In the genomic region with DNA sequence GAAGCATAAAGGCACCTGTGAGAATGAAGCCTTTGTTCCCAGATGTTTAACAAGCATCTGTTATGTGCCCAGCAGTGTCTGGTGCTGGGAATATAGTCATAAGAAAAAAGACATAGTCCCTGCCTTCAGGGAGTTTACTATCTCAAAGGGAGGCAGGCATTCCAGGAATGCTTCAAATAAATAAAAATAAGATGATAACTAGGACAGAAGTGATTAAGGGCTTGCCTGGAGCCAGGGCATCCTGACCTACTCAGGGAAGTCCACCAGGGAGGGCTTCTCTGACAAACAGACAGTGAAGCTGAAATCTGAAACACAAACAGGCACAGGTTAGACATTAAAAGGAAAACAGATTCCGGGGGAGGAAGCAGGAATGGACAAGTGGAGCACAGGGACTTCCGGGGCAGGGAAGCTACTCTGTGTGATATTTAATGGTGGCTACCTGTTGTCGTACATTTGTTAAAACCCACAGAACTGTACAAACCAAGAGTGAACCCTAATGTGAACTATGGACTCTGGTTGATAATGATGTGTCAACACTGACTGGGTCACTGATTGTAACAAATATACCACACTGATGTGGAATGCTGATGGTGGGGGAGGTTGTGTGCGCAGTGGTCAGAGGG, we compare ENCODE assay signal across 1 cellular context.
TF ChIP-seq lines count a peak whose summit lies in the region.

No MANE protein-coding gene starts in this region.

TF ChIP-seq in HepG2, 621 proteins besides CTCF, POLR2A, EP300 and RAD21 (continued from another document and continues in another):
- TF ChIP-seq LCORL (IDR thresholded peaks at IDR 0.05) (no peak), LCORL (CRISPR knock-in tag; IDR thresholded peaks at IDR 0.05) (peak; percentile 56; the same call in 1 of the 2 replicates), ZNF775 (CRISPR knock-in tag; IDR thresholded peaks at IDR 0.05; ENCODE audit: borderline replicate concordance) (peak; percentile 78; the same call in 1 of the 2 replicates), MAF1 (CRISPR knock-in tag; IDR thresholded peaks at IDR 0.05; ENCODE audit: borderline replicate concordance) (0 out of 2 replicates have a peak, but pooled peaks have one; percentile 60), PAWR (CRISPR knock-in tag; IDR thresholded peaks at IDR 0.05; ENCODE audit: borderline replicate concordance) (no peak), ZFP36 (IDR thresholded peaks at IDR 0.05; ENCODE audit: borderline replicate concordance, low read depth, low read length, partially characterized antibody) (no peak), TBX3 (IDR thresholded peaks at IDR 0.05; ENCODE audit: borderline replicate concordance) (peak; percentile 62; the same call in 1 of the 2 replicates), EEA1 (CRISPR knock-in tag; IDR thresholded peaks at IDR 0.05; ENCODE audit: borderline replicate concordance) (no peak), SALL2 (CRISPR knock-in tag; IDR thresholded peaks at IDR 0.05) (peak; percentile 73), ZFP1 (CRISPR knock-in tag; IDR thresholded peaks at IDR 0.05) (peak; percentile 86; the same call in 1 of the 2 replicates), SP1 (IDR thresholded peaks at IDR 0.05) (no peak), SP1 (CRISPR knock-in tag; IDR thresholded peaks at IDR 0.05) (no peak), KLF6 (CRISPR knock-in tag; IDR thresholded peaks at IDR 0.05) (peak; percentile 66; the same call in 1 of the 2 replicates), ZNF556 (CRISPR knock-in tag; IDR thresholded peaks at IDR 0.05; ENCODE audit: borderline replicate concordance) (peak; percentile 66; the same call in 1 of the 2 replicates), NR1H2 (CRISPR knock-in tag; IDR thresholded peaks at IDR 0.05; ENCODE audit: borderline replicate concordance, low read depth) (no peak), HMGA1 (CRISPR knock-in tag; conservative IDR thresholded peaks at IDR 0.05) (no peak), CBFB (CRISPR knock-in tag; IDR thresholded peaks at IDR 0.05) (peak; percentile 71; the same call in 1 of the 2 replicates), ZBTB38 (CRISPR knock-in tag; IDR thresholded peaks at IDR 0.05) (0 out of 2 replicates have a peak, but pooled peaks have one; percentile 17), PHF8 (CRISPR knock-in tag; IDR thresholded peaks at IDR 0.05) (no peak), RXRA (CRISPR knock-in tag; IDR thresholded peaks at IDR 0.05) (peak; percentile 85; the same call in 1 of the 2 replicates), HMG20B (CRISPR knock-in tag; conservative IDR thresholded peaks at IDR 0.05) (peak; percentile 85; the same call in 1 of the 2 replicates), ZNF629 (CRISPR knock-in tag; conservative IDR thresholded peaks at IDR 0.05) (peak; percentile 24; the same call in 1 of the 2 replicates), ZFP62 (CRISPR knock-in tag; IDR thresholded peaks at IDR 0.05) (no peak), ATRX (CRISPR knock-in tag; IDR thresholded peaks at IDR 0.05; ENCODE audit: borderline replicate concordance) (no peak), RBAK (CRISPR knock-in tag; IDR thresholded peaks at IDR 0.05) (peak; percentile 56; the same call in 1 of the 2 replicates), ZSCAN12 (CRISPR knock-in tag; IDR thresholded peaks at IDR 0.05) (no peak)
- TF ChIP-seq, protein P1, sequence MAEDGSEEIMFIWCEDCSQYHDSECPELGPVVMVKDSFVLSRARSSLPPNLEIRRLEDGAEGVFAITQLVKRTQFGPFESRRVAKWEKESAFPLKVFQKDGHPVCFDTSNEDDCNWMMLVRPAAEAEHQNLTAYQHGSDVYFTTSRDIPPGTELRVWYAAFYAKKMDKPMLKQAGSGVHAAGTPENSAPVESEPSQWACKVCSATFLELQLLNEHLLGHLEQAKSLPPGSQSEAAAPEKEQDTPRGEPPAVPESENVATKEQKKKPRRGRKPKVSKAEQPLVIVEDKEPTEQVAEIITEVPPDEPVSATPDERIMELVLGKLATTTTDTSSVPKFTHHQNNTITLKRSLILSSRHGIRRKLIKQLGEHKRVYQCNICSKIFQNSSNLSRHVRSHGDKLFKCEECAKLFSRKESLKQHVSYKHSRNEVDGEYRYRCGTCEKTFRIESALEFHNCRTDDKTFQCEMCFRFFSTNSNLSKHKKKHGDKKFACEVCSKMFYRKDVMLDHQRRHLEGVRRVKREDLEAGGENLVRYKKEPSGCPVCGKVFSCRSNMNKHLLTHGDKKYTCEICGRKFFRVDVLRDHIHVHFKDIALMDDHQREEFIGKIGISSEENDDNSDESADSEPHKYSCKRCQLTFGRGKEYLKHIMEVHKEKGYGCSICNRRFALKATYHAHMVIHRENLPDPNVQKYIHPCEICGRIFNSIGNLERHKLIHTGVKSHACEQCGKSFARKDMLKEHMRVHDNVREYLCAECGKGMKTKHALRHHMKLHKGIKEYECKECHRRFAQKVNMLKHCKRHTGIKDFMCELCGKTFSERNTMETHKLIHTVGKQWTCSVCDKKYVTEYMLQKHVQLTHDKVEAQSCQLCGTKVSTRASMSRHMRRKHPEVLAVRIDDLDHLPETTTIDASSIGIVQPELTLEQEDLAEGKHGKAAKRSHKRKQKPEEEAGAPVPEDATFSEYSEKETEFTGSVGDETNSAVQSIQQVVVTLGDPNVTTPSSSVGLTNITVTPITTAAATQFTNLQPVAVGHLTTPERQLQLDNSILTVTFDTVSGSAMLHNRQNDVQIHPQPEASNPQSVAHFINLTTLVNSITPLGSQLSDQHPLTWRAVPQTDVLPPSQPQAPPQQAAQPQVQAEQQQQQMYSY (CRISPR knock-in tag; IDR thresholded peaks at IDR 0.05) = peak; percentile 68
- TF ChIP-seq, protein P2, sequence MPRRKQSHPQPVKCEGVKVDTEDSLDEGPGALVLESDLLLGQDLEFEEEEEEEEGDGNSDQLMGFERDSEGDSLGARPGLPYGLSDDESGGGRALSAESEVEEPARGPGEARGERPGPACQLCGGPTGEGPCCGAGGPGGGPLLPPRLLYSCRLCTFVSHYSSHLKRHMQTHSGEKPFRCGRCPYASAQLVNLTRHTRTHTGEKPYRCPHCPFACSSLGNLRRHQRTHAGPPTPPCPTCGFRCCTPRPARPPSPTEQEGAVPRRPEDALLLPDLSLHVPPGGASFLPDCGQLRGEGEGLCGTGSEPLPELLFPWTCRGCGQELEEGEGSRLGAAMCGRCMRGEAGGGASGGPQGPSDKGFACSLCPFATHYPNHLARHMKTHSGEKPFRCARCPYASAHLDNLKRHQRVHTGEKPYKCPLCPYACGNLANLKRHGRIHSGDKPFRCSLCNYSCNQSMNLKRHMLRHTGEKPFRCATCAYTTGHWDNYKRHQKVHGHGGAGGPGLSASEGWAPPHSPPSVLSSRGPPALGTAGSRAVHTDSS (CRISPR knock-in tag; conservative IDR thresholded peaks at IDR 0.05) = no peak
- TF ChIP-seq, protein P3, sequence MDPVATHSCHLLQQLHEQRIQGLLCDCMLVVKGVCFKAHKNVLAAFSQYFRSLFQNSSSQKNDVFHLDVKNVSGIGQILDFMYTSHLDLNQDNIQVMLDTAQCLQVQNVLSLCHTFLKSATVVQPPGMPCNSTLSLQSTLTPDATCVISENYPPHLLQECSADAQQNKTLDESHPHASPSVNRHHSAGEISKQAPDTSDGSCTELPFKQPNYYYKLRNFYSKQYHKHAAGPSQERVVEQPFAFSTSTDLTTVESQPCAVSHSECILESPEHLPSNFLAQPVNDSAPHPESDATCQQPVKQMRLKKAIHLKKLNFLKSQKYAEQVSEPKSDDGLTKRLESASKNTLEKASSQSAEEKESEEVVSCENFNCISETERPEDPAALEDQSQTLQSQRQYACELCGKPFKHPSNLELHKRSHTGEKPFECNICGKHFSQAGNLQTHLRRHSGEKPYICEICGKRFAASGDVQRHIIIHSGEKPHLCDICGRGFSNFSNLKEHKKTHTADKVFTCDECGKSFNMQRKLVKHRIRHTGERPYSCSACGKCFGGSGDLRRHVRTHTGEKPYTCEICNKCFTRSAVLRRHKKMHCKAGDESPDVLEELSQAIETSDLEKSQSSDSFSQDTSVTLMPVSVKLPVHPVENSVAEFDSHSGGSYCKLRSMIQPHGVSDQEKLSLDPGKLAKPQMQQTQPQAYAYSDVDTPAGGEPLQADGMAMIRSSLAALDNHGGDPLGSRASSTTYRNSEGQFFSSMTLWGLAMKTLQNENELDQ (CRISPR knock-in tag; IDR thresholded peaks at IDR 0.05; ENCODE audit: borderline replicate concordance) = no peak
- TF ChIP-seq, protein P4, sequence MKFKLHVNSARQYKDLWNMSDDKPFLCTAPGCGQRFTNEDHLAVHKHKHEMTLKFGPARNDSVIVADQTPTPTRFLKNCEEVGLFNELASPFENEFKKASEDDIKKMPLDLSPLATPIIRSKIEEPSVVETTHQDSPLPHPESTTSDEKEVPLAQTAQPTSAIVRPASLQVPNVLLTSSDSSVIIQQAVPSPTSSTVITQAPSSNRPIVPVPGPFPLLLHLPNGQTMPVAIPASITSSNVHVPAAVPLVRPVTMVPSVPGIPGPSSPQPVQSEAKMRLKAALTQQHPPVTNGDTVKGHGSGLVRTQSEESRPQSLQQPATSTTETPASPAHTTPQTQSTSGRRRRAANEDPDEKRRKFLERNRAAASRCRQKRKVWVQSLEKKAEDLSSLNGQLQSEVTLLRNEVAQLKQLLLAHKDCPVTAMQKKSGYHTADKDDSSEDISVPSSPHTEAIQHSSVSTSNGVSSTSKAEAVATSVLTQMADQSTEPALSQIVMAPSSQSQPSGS (CRISPR knock-in tag; IDR thresholded peaks at IDR 0.05) = peak; percentile 79; the same call in 1 of the 2 replicates
- TF ChIP-seq, protein P5, sequence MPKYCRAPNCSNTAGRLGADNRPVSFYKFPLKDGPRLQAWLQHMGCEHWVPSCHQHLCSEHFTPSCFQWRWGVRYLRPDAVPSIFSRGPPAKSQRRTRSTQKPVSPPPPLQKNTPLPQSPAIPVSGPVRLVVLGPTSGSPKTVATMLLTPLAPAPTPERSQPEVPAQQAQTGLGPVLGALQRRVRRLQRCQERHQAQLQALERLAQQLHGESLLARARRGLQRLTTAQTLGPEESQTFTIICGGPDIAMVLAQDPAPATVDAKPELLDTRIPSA (CRISPR knock-in tag; IDR thresholded peaks at IDR 0.05; ENCODE audit: borderline replicate concordance) = no peak
- TF ChIP-seq, protein P6, sequence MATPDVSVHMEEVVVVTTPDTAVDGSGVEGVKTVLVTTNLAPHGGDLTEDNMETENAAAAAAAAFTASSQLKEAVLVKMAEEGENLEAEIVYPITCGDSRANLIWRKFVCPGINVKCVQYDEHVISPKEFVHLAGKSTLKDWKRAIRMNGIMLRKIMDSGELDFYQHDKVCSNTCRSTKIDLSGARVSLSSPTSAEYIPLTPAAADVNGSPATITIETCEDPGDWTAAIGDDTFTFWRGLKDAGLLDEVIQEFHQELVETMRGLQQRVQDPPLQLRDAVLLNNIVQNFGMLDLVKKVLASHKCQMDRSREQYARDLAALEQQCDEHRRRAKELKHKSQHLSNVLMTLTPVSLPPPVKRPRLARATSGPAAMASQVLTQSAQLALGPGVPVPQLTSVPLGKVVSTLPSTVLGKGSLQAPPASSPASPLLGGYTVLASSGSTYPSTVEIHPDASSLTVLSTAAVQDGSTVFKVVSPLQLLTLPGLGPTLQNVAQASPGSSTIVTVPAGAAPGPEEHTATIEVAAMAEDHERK (CRISPR knock-in tag; IDR thresholded peaks at IDR 0.05; ENCODE audit: low read depth) = no peak
- TF ChIP-seq, protein P7, sequence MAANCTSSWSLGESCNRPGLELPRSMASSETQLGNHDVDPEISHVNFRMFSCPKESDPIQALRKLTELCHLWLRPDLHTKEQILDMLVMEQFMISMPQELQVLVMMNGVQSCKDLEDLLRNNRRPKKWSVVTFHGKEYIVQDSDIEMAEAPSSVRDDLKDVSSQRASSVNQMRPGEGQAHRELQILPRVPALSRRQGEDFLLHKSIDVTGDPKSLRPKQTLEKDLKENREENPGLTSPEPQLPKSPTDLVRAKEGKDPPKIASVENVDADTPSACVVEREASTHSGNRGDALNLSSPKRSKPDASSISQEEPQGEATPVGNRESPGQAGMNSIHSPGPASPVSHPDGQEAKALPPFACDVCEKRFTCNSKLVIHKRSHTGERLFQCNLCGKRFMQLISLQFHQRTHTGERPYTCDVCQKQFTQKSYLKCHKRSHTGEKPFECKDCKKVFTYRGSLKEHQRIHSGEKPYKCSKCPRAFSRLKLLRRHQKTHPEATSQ (CRISPR knock-in tag; IDR thresholded peaks at IDR 0.05; ENCODE audit: borderline replicate concordance) = peak; percentile 80; the same call in 1 of the 2 replicates
- TF ChIP-seq, protein P8, sequence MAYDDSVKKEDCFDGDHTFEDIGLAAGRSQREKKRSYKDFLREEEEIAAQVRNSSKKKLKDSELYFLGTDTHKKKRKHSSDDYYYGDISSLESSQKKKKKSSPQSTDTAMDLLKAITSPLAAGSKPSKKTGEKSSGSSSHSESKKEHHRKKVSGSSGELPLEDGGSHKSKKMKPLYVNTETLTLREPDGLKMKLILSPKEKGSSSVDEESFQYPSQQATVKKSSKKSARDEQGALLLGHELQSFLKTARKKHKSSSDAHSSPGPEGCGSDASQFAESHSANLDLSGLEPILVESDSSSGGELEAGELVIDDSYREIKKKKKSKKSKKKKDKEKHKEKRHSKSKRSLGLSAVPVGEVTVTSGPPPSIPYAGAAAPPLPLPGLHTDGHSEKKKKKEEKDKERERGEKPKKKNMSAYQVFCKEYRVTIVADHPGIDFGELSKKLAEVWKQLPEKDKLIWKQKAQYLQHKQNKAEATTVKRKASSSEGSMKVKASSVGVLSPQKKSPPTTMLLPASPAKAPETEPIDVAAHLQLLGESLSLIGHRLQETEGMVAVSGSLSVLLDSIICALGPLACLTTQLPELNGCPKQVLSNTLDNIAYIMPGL (CRISPR knock-in tag; IDR thresholded peaks at IDR 0.05; ENCODE audit: borderline replicate concordance in 1 of 2, low read depth in 1 of 2) = no peak; a peak in 1 of 4 replicates
- TF ChIP-seq, protein P9, sequence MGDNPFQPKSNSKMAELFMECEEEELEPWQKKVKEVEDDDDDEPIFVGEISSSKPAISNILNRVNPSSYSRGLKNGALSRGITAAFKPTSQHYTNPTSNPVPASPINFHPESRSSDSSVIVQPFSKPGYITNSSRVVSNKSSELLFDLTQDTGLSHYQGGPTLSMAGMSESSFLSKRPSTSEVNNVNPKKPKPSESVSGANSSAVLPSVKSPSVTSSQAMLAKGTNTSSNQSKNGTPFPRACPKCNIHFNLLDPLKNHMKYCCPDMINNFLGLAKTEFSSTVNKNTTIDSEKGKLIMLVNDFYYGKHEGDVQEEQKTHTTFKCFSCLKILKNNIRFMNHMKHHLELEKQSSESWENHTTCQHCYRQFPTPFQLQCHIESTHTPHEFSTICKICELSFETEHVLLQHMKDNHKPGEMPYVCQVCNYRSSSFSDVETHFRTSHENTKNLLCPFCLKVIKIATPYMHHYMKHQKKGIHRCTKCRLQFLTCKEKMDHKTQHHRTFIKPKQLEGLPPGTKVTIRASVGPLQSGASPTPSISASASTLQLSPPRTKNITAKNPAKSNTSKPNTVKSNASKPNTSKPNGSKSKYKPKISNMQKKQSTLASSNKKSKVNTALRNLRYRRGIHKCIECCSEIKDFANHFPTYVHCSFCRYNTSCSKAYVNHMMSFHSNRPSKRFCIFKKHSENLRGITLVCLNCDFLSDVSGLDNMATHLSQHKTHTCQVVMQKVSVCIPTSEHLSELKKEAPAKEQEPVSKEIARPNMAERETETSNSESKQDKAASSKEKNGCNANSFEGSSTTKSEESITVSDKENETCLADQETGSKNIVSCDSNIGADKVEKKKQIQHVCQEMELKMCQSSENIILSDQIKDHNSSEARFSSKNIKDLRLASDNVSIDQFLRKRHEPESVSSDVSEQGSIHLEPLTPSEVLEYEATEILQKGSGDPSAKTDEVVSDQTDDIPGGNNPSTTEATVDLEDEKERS (CRISPR knock-in tag; IDR thresholded peaks at IDR 0.05) = no peak
- TF ChIP-seq, protein P10, sequence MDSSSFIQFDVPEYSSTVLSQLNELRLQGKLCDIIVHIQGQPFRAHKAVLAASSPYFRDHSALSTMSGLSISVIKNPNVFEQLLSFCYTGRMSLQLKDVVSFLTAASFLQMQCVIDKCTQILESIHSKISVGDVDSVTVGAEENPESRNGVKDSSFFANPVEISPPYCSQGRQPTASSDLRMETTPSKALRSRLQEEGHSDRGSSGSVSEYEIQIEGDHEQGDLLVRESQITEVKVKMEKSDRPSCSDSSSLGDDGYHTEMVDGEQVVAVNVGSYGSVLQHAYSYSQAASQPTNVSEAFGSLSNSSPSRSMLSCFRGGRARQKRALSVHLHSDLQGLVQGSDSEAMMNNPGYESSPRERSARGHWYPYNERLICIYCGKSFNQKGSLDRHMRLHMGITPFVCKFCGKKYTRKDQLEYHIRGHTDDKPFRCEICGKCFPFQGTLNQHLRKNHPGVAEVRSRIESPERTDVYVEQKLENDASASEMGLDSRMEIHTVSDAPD (CRISPR knock-in tag; IDR thresholded peaks at IDR 0.05) = peak; percentile 48; the same call in 1 of the 2 replicates
